In genomic region chr17:38559025-38559879, GRCh38 we compare ENCODE assay signal across 1 cellular context.
TF ChIP-seq lines count a peak whose summit lies in the region.

No MANE protein-coding gene starts in this region.

TF ChIP-seq in HepG2, 621 proteins besides CTCF, POLR2A, EP300 and RAD21 (continued from another document and continues in another):
- no peak; the same call in 1 of the 2 replicates for TF ChIP-seq NCOA2 (CRISPR knock-in tag; IDR thresholded peaks at IDR 0.05)
- no peak for TF ChIP-seq ZNF609 (CRISPR knock-in tag; IDR thresholded peaks at IDR 0.05; ENCODE audit: borderline replicate concordance)
- no peak for TF ChIP-seq ZNF44 (CRISPR knock-in tag; IDR thresholded peaks at IDR 0.05)
- 0 out of 2 replicates have a peak, but pooled peaks have one; percentile 12 for TF ChIP-seq ZMYM3 (CRISPR knock-in tag; IDR thresholded peaks at IDR 0.05)
- TF ChIP-seq ZNF644 (CRISPR knock-in tag; IDR thresholded peaks at IDR 0.05; ENCODE audit: low read depth), result no peak
- no peak for TF ChIP-seq RNF2 (conservative IDR thresholded peaks at IDR 0.05; ENCODE audit: low read depth)
- no peak for TF ChIP-seq IRX3 (CRISPR knock-in tag; IDR thresholded peaks at IDR 0.05; ENCODE audit: borderline replicate concordance, low read depth)
- TF ChIP-seq ZNF20 (CRISPR knock-in tag; IDR thresholded peaks at IDR 0.05), result no peak
- TF ChIP-seq ZNF570 (CRISPR knock-in tag; IDR thresholded peaks at IDR 0.05; ENCODE audit: borderline replicate concordance), result no peak
- TF ChIP-seq POGZ (CRISPR knock-in tag; IDR thresholded peaks at IDR 0.05), result peak; percentile 38; the same call in 1 of the 2 replicates
- no peak for TF ChIP-seq ZNF816 (CRISPR knock-in tag; IDR thresholded peaks at IDR 0.05; ENCODE audit: borderline replicate concordance)
- TF ChIP-seq KLF6 (CRISPR knock-in tag; IDR thresholded peaks at IDR 0.05), result 0 out of 2 replicates have a peak, but pooled peaks have one; percentile 37
- no peak for TF ChIP-seq CHD2 (IDR thresholded peaks at IDR 0.05; ENCODE audit: low read depth, low read length)
- TF ChIP-seq, protein P1, sequence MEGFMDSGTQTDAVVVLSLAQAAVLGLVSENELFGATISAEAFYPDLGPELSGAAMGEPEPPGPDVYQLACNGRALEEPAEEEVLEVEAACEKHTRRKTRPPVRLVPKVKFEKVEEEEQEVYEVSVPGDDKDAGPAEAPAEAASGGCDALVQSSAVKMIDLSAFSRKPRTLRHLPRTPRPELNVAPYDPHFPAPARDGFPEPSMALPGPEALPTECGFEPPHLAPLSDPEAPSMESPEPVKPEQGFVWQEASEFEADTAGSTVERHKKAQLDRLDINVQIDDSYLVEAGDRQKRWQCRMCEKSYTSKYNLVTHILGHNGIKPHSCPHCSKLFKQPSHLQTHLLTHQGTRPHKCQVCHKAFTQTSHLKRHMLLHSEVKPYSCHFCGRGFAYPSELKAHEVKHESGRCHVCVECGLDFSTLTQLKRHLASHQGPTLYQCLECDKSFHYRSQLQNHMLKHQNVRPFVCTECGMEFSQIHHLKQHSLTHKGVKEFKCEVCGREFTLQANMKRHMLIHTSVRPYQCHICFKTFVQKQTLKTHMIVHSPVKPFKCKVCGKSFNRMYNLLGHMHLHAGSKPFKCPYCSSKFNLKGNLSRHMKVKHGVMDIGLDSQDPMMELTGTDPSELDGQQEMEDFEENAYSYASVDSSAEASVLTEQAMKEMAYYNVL (CRISPR knock-in tag; IDR thresholded peaks at IDR 0.05; ENCODE audit: borderline replicate concordance), result no peak
- 0 out of 2 replicates have a peak, but pooled peaks have one; percentile 72 for TF ChIP-seq ZNF607 (CRISPR knock-in tag; IDR thresholded peaks at IDR 0.05; ENCODE audit: borderline replicate concordance)
- peak; percentile 27; the same call in 1 of the 2 replicates for TF ChIP-seq MAFF (IDR thresholded peaks at IDR 0.05; ENCODE audit: low read depth, low read length)
- peak; percentile 52 for TF ChIP-seq NFYB (CRISPR knock-in tag; IDR thresholded peaks at IDR 0.05)
- TF ChIP-seq ZNF616 (CRISPR knock-in tag; IDR thresholded peaks at IDR 0.05; ENCODE audit: low read depth), result no peak
- TF ChIP-seq MEF2D (CRISPR knock-in tag; IDR thresholded peaks at IDR 0.05), result peak; percentile 27; the same call in 1 of the 2 replicates
- TF ChIP-seq, protein P2, sequence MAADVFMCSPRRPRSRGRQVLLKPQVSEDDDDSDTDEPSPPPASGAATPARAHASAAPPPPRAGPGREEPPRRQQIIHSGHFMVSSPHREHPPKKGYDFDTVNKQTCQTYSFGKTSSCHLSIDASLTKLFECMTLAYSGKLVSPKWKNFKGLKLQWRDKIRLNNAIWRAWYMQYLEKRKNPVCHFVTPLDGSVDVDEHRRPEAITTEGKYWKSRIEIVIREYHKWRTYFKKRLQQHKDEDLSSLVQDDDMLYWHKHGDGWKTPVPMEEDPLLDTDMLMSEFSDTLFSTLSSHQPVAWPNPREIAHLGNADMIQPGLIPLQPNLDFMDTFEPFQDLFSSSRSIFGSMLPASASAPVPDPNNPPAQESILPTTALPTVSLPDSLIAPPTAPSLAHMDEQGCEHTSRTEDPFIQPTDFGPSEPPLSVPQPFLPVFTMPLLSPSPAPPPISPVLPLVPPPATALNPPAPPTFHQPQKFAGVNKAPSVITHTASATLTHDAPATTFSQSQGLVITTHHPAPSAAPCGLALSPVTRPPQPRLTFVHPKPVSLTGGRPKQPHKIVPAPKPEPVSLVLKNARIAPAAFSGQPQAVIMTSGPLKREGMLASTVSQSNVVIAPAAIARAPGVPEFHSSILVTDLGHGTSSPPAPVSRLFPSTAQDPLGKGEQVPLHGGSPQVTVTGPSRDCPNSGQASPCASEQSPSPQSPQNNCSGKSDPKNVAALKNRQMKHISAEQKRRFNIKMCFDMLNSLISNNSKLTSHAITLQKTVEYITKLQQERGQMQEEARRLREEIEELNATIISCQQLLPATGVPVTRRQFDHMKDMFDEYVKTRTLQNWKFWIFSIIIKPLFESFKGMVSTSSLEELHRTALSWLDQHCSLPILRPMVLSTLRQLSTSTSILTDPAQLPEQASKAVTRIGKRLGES (CRISPR knock-in tag; IDR thresholded peaks at IDR 0.05; ENCODE audit: borderline replicate concordance), result no peak
- no peak for TF ChIP-seq TBL1XR1 (IDR thresholded peaks at IDR 0.05; ENCODE audit: borderline replicate concordance, low read length, partially characterized antibody)
- TF ChIP-seq ZNF296 (CRISPR knock-in tag; conservative IDR thresholded peaks at IDR 0.05), result no peak
- no peak for TF ChIP-seq FOXP1 (IDR thresholded peaks at IDR 0.05)
- TF ChIP-seq FOXP1 (CRISPR knock-in tag; IDR thresholded peaks at IDR 0.05), result no peak
- peak; percentile 23; the same call in 1 of the 2 replicates for TF ChIP-seq RARA (CRISPR knock-in tag; IDR thresholded peaks at IDR 0.05)
- peak; percentile 63; the same call in 1 of the 2 replicates for TF ChIP-seq NCOA1 (CRISPR knock-in tag; IDR thresholded peaks at IDR 0.05)
- TF ChIP-seq ZNF460 (CRISPR knock-in tag; IDR thresholded peaks at IDR 0.05; ENCODE audit: borderline replicate concordance), result 0 out of 2 replicates have a peak, but pooled peaks have one; percentile 12
- no peak for TF ChIP-seq RFX1 (IDR thresholded peaks at IDR 0.05)
- 0 out of 2 replicates have a peak, but pooled peaks have one; percentile 49 for TF ChIP-seq THRA (CRISPR knock-in tag; IDR thresholded peaks at IDR 0.05; ENCODE audit: borderline replicate concordance)
- no peak for TF ChIP-seq ZNF563 (CRISPR knock-in tag; IDR thresholded peaks at IDR 0.05)
- no peak for TF ChIP-seq ZNF672 (CRISPR knock-in tag; IDR thresholded peaks at IDR 0.05)
- no peak for TF ChIP-seq RARG (CRISPR knock-in tag; IDR thresholded peaks at IDR 0.05; ENCODE audit: low read depth)
- TF ChIP-seq ZNF513 (CRISPR knock-in tag; conservative IDR thresholded peaks at IDR 0.05), result no peak
- no peak for TF ChIP-seq ZFP36L1 (CRISPR knock-in tag; IDR thresholded peaks at IDR 0.05)
- no peak for TF ChIP-seq ATF5 (CRISPR knock-in tag; IDR thresholded peaks at IDR 0.05; ENCODE audit: low read depth)
- TF ChIP-seq ZNF878 (CRISPR knock-in tag; IDR thresholded peaks at IDR 0.05), result 0 out of 2 replicates have a peak, but pooled peaks have one; percentile 73
- TF ChIP-seq NFIB (CRISPR knock-in tag; IDR thresholded peaks at IDR 0.05; ENCODE audit: borderline replicate concordance), result no peak
- TF ChIP-seq, protein P3, sequence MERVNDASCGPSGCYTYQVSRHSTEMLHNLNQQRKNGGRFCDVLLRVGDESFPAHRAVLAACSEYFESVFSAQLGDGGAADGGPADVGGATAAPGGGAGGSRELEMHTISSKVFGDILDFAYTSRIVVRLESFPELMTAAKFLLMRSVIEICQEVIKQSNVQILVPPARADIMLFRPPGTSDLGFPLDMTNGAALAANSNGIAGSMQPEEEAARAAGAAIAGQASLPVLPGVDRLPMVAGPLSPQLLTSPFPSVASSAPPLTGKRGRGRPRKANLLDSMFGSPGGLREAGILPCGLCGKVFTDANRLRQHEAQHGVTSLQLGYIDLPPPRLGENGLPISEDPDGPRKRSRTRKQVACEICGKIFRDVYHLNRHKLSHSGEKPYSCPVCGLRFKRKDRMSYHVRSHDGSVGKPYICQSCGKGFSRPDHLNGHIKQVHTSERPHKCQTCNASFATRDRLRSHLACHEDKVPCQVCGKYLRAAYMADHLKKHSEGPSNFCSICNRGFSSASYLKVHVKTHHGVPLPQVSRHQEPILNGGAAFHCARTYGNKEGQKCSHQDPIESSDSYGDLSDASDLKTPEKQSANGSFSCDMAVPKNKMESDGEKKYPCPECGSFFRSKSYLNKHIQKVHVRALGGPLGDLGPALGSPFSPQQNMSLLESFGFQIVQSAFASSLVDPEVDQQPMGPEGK (CRISPR knock-in tag; IDR thresholded peaks at IDR 0.05), result peak; percentile 83
- TF ChIP-seq MTA3 (CRISPR knock-in tag; IDR thresholded peaks at IDR 0.05), result no peak
- peak; percentile 43; the same call in 1 of the 2 replicates for TF ChIP-seq ZNF441 (CRISPR knock-in tag; IDR thresholded peaks at IDR 0.05; ENCODE audit: borderline replicate concordance)
- TF ChIP-seq BCL6 (CRISPR knock-in tag; IDR thresholded peaks at IDR 0.05), result peak; percentile 43; the same call in 1 of the 2 replicates
- TF ChIP-seq LRRFIP1 (CRISPR knock-in tag; conservative IDR thresholded peaks at IDR 0.05), result no peak
- no peak for TF ChIP-seq ZNF34 (CRISPR knock-in tag; IDR thresholded peaks at IDR 0.05; ENCODE audit: borderline replicate concordance)
- peak; percentile 60; the same call in 1 of the 2 replicates for TF ChIP-seq ZNF501 (CRISPR knock-in tag; IDR thresholded peaks at IDR 0.05)
- no peak for TF ChIP-seq ARID2 (CRISPR knock-in tag; IDR thresholded peaks at IDR 0.05; ENCODE audit: borderline replicate concordance)
